35 cellular contexts compared by ENCODE assay signal in the genomic region with DNA sequence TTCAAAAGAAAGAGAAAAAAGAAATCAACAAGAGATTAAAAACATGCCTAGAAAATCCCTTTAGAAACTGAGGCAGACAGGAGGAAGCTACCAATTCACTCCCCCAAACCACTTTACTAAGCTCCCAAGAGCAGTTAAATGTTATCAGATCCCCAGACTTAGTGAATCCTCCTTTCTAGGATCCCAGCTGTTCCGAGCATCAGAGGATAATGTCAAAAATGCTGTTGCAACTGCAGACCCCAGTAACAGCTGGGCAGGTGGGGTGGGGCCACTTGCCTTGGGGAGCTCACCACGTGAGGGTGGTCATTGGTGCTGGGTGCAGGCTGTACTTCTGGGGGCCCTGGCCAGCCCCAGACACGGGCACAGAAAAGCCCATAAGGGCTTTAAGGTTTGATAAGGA.
"Had no signal": no experiment of that assay in that cellular context is flagged by ENCODE, and none has a peak within 500 bp of the region (broad histone marks: within the 10 kb centered on the region; RNA-seq: fewer than 3 reads in every experiment).

No MANE protein-coding gene starts in this region.

- H3K4me1 ChIP-seq: Peyer's patch had no signal

- H3K36me3 ChIP-seq: Peyer's patch had no signal

- H3K27ac ChIP-seq: KMS-11, Peyer's patch, RWPE1, VCaP had no signal

- ATAC-seq: activated CD8-positive, alpha-beta memory T cell treated with anti-CD3 and anti-CD28 coated beads, Interleukin-2, amount 10 ng/mL, durations not matched to agents 7 days and 5 days; activated naive CD8-positive, alpha-beta T cell treated with anti-CD3 and anti-CD28 coated beads, Interleukin-2, amount 50 U/mL, for 24 hours; PC-3; Right ventricle myocardium inferior had no signal

- H3K4me3 ChIP-seq: Peyer's patch had no signal

- H3K27me3 Mint-ChIP-seq: activated CD4-positive, alpha-beta memory T cell treated with anti-CD3 and anti-CD28 coated beads, Interleukin-2, amount 10 ng/mL, durations not matched to agents 7 days and 5 days; activated CD8-positive, alpha-beta memory T cell treated with anti-CD3 and anti-CD28 coated beads, Interleukin-2, amount 10 ng/mL, durations not matched to agents 7 days and 5 days; activated naive CD4-positive, alpha-beta T cell treated with anti-CD3 and anti-CD28 coated beads, Interleukin-2, amount 10 ng/mL, durations not matched to agents 7 days and 5 days; activated naive CD8-positive, alpha-beta T cell; activated naive CD8-positive, alpha-beta T cell treated with anti-CD3 and anti-CD28 coated beads, Interleukin-2, amount 50 U/mL, for 24 hours; brain had no signal

- H3K9me3 Mint-ChIP-seq: activated CD4-positive, alpha-beta memory T cell treated with anti-CD3 and anti-CD28 coated beads, Interleukin-2, amount 10 ng/mL, durations not matched to agents 7 days and 5 days; activated naive CD4-positive, alpha-beta T cell treated with anti-CD3 and anti-CD28 coated beads, Interleukin-2, amount 10 ng/mL, durations not matched to agents 7 days and 5 days; activated naive CD8-positive, alpha-beta T cell treated with anti-CD3 and anti-CD28 coated beads, Interleukin-2, amount 50 U/mL, for 24 hours; brain had no signal

- H3K9me3 ChIP-seq: Peyer's patch had no signal

- H3K4me3 Mint-ChIP-seq: activated CD4-positive, alpha-beta memory T cell treated with anti-CD3 and anti-CD28 coated beads, Interleukin-2, amount 10 ng/mL, durations not matched to agents 7 days and 5 days; activated CD8-positive, alpha-beta memory T cell treated with anti-CD3 and anti-CD28 coated beads, Interleukin-2, amount 10 ng/mL, durations not matched to agents 7 days and 5 days; activated naive CD4-positive, alpha-beta T cell treated with anti-CD3 and anti-CD28 coated beads, Interleukin-2, amount 10 ng/mL, durations not matched to agents 7 days and 5 days; activated naive CD8-positive, alpha-beta T cell; activated naive CD8-positive, alpha-beta T cell treated with anti-CD3 and anti-CD28 coated beads, Interleukin-2, amount 50 U/mL, for 24 hours; brain had no signal

- H3K4me1 Mint-ChIP-seq: activated CD4-positive, alpha-beta memory T cell treated with anti-CD3 and anti-CD28 coated beads, Interleukin-2, amount 10 ng/mL, durations not matched to agents 7 days and 5 days; activated CD8-positive, alpha-beta memory T cell treated with anti-CD3 and anti-CD28 coated beads, Interleukin-2, amount 10 ng/mL, durations not matched to agents 7 days and 5 days; activated naive CD8-positive, alpha-beta T cell treated with anti-CD3 and anti-CD28 coated beads, Interleukin-2, amount 50 U/mL, for 24 hours had no signal

- H3K36me3 Mint-ChIP-seq: activated CD8-positive, alpha-beta memory T cell treated with anti-CD3 and anti-CD28 coated beads, Interleukin-2, amount 10 ng/mL, durations not matched to agents 7 days and 5 days; activated naive CD4-positive, alpha-beta T cell treated with anti-CD3 and anti-CD28 coated beads, Interleukin-2, amount 10 ng/mL, durations not matched to agents 7 days and 5 days had no signal

- DNase-seq: activated CD4-positive, alpha-beta memory T cell treated with anti-CD3 and anti-CD28 coated beads, Interleukin-2, amount 10 ng/mL, durations not matched to agents 7 days and 5 days; activated CD4-positive, alpha-beta T cell treated with anti-CD3 and anti-CD28 coated beads for 1 hour; activated CD4-positive, alpha-beta T cell treated with anti-CD3 and anti-CD28 coated beads for 48 hours; activated CD4-positive, CD25-positive, alpha-beta regulatory T cell; activated CD8-positive, alpha-beta memory T cell treated with anti-CD3 and anti-CD28 coated beads for 24 hours; activated CD8-positive, alpha-beta memory T cell treated with anti-CD3 and anti-CD28 coated beads, Interleukin-2, amount 10 ng/mL, durations not matched to agents 7 days and 5 days; activated CD8-positive, alpha-beta memory T cell treated with anti-CD3 and anti-CD28 coated beads, Interleukin-2, amount 50 U/mL, for 48 hours; activated effector memory CD4-positive, alpha-beta T cell treated with Interleukin-2 at 50 U/mL for 16 hours; activated naive CD4-positive, alpha-beta T cell treated with anti-CD3 and anti-CD28 coated beads, Interleukin-2, amount 10 ng/mL, durations not matched to agents 7 days and 5 days; activated naive CD8-positive, alpha-beta T cell treated with anti-CD3 and anti-CD28 coated beads, Interleukin-2, amount 50 U/mL, for 24 hours; activated T-cell treated with anti-CD3 and anti-CD28 coated beads, Interleukin-2, amount 50 U/mL, for 48 hours; anterior cingulate cortex; caudate nucleus; cerebellar nuclear complex; NCI-H1105; NCI-H1417 treated with DMSO at 0.1 percent for 48 hours; NCI-H1930; NCI-H2081 treated with DMSO at 0.1 percent for 48 hours; NCI-H345; NCI-H510A; NCI-H69; NK-92 treated with Interleukin-12 subunit alpha and Interleukin-12 subunit beta, amount 100 ng/mL, for 24 hours; PC-3; Peyer's patch; SIG-M5; SW 1271; T-helper 1 cell; T-helper 2 cell; T-helper 9 cell had no signal

- H3K27me3 ChIP-seq: Peyer's patch had no signal

- H3K27ac Mint-ChIP-seq: activated CD4-positive, alpha-beta memory T cell treated with anti-CD3 and anti-CD28 coated beads, Interleukin-2, amount 10 ng/mL, durations not matched to agents 7 days and 5 days; activated CD8-positive, alpha-beta memory T cell treated with anti-CD3 and anti-CD28 coated beads, Interleukin-2, amount 10 ng/mL, durations not matched to agents 7 days and 5 days; activated naive CD4-positive, alpha-beta T cell treated with anti-CD3 and anti-CD28 coated beads, Interleukin-2, amount 10 ng/mL, durations not matched to agents 7 days and 5 days; activated naive CD8-positive, alpha-beta T cell; activated naive CD8-positive, alpha-beta T cell treated with anti-CD3 and anti-CD28 coated beads, Interleukin-2, amount 50 U/mL, for 24 hours had no signal
